17 cellular contexts compared by ENCODE assay signal in the genomic region with DNA sequence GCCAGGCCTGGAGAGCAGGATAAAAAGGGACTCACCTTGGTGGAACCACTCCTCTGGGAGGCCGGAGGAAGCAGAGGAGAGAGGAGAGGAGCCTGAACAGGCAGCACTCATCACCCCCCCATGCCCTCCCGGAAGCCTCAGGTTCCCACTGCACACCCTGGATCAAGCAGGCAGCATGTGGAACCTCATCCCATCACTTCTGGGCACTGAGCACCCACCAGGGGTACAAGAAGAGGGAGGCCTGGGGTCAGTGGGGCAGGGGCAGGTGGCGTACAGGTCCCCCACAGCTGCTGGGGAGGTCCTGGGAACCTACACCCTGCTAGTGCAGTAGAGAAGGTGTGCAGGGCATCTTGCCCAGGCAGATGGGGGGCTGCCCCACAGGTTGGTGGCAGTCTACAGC. TPM values are rescaled to one million over a fixed set of nuclear protein-coding genes. Genes with fewer than 3 reads are reported as not detected.
DNase-seq lines count a peak whose midpoint lies in the region; ATAC-seq, FAIRE-seq and TF ChIP-seq lines count a peak whose summit lies in the region.
"Had no signal": no experiment of that assay in that cellular context is flagged by ENCODE, and none has a peak within 500 bp of the region (broad histone marks: within the 10 kb centered on the region; RNA-seq: fewer than 3 reads in every experiment).

No MANE protein-coding gene starts in this region.

- no peak overlapping the region for H3K18ac ChIP-seq in H1 (ENCODE audit: extremely low read depth, low read length)

- H3K4me3 ChIP-seq in H1 (ENCODE audit: extremely low read depth in 1 of 4, insufficient read depth in 2 of 4, low read depth in 3 of 4, low read length in 4 of 4) (no peak overlapping the region), left ventricle myocardium inferior (no peak overlapping the region)
- H3K4me3 ChIP-seq: BLaER1 treated with 17β-estradiol and CSF1 and Interleukin-3, amounts not matched to agents 10 nM and 100 nM; HAP-1 had no signal

- no peaks in the 10 kb centered on the region for H3K9me3 Mint-ChIP-seq in natural killer cell
- no peaks in the 10 kb centered on the region for H3K9me3 Mint-ChIP-seq in natural killer cell treated with Interleukin-12 subunit alpha and Interleukin-12 subunit beta and Interleukin-15 and Interleukin-18, amount 100 ng/mL, for 72 hours
- H3K9me3 Mint-ChIP-seq in stimulated activated effector memory CD8-positive, alpha-beta T cell treated with anti-CD3 and anti-CD28 coated beads, Interleukin-12 subunit alpha, Interleukin-12 subunit beta, amount 100 ng/mL, for 72 hours, result no peaks in the 10 kb centered on the region
- H3K9me3 Mint-ChIP-seq: CD8-positive, alpha-beta T cell; HFFc6 had no signal

- H3K36me3 Mint-ChIP-seq in natural killer cell, result no peaks in the 10 kb centered on the region
- no peaks in the 10 kb centered on the region for H3K36me3 Mint-ChIP-seq in natural killer cell treated with Interleukin-12 subunit alpha and Interleukin-12 subunit beta and Interleukin-15 and Interleukin-18, amount 100 ng/mL, for 72 hours
- no peaks in the 10 kb centered on the region for H3K36me3 Mint-ChIP-seq in stimulated activated effector memory CD8-positive, alpha-beta T cell treated with anti-CD3 and anti-CD28 coated beads, Interleukin-12 subunit alpha, Interleukin-12 subunit beta, amount 100 ng/mL, for 72 hours
- H3K36me3 Mint-ChIP-seq: CD8-positive, alpha-beta T cell had no signal

- no peak overlapping the region for H2BK120ac ChIP-seq in H1 (replicated peaks; ENCODE audit: low read depth, low read length)

- no peak overlapping the region for H3K4me2 ChIP-seq in H1 (ENCODE audit: insufficient read depth in 1 of 2, low read depth in 2 of 2, low read length in 2 of 2)

- no peak for TF ChIP-seq EP300 in H1 (IDR thresholded peaks at IDR 0.05; ENCODE audit: borderline replicate concordance in 1 of 2, low read depth in 2 of 2, low read length in 2 of 2)

- TF ChIP-seq RAD21 in H1 (IDR thresholded peaks at IDR 0.05 in 1 of 2, conservative IDR thresholded peaks at IDR 0.05 in 1 of 2; ENCODE audit: low read depth in 2 of 2, low read length in 2 of 2), result no peak

- H3K79me1 ChIP-seq in H1 (ENCODE audit: low read depth, low read length), result no peaks in the 10 kb centered on the region

- H3K27me3 Mint-ChIP-seq in natural killer cell (ENCODE audit: low read depth in 2 of 2), result no peaks in the 10 kb centered on the region
- H3K27me3 Mint-ChIP-seq in natural killer cell treated with Interleukin-12 subunit alpha and Interleukin-12 subunit beta and Interleukin-15 and Interleukin-18, amount 100 ng/mL, for 72 hours, result no peaks in the 10 kb centered on the region

- H3K27ac ChIP-seq in H1 (ENCODE audit: low read depth, low read length) (peak overlapping the region; percentile 48; the same call in 1 of the 2 replicates), left ventricle myocardium inferior (replicated peaks) (no peak overlapping the region)

- no peak overlapping the region for H2BK20ac ChIP-seq in H1 (ENCODE audit: low read length)

- no peak overlapping the region for H4K91ac ChIP-seq in H1 (replicated peaks; ENCODE audit: insufficient read length, low read length)

- H3K56ac ChIP-seq in H1 (replicated peaks; ENCODE audit: insufficient read length, low read depth, low read length), result no peak overlapping the region

- no peaks in the 10 kb centered on the region for H3K79me2 ChIP-seq in H1 (ENCODE audit: control insufficient read depth in 1 of 2, insufficient read depth in 2 of 2, low read length in 2 of 2)

- no peak overlapping the region; the same call in 1 of the 2 replicates for H2BK15ac ChIP-seq in H1 (ENCODE audit: low read length)

- no peaks in the 10 kb centered on the region; the same call in 1 of the 2 replicates for H3K23me2 ChIP-seq in H1 (ENCODE audit: low read depth, low read length)

- no peak overlapping the region for H2AFZ ChIP-seq in H1 (ENCODE audit: low read length)

- ATAC-seq in natural killer cell (no peak), HG03280 (IDR thresholded peaks at IDR 0.05; ENCODE audit: unreplicated experiment) (no peak)
- no peak for ATAC-seq in natural killer cell treated with Interleukin-12 subunit alpha and Interleukin-12 subunit beta and Interleukin-15 and Interleukin-18, amount 100 ng/mL, for 72 hours
- ATAC-seq in stimulated activated effector memory CD8-positive, alpha-beta T cell treated with anti-CD3 and anti-CD28 coated beads, Interleukin-12 subunit alpha, Interleukin-12 subunit beta, amount 100 ng/mL, for 72 hours, result no peak
- ATAC-seq: CD8-positive, alpha-beta T cell had no signal

- H3K27me3 ChIP-seq in H1 (replicated peaks in 1 of 4; ENCODE audit: control insufficient read depth in 3 of 4, extremely low read depth in 1 of 4, insufficient read depth in 3 of 4, low read length in 3 of 4), result no peaks in the 10 kb centered on the region
- H3K27me3 ChIP-seq in left ventricle myocardium inferior (ENCODE audit: low read depth), result no peaks in the 10 kb centered on the region
- H3K27me3 ChIP-seq: BLaER1 treated with 17β-estradiol and CSF1 and Interleukin-3, amounts not matched to agents 10 nM and 100 nM had no signal

- no peak overlapping the region for H3K4me3 Mint-ChIP-seq in natural killer cell
- H3K4me3 Mint-ChIP-seq in natural killer cell treated with Interleukin-12 subunit alpha and Interleukin-12 subunit beta and Interleukin-15 and Interleukin-18, amount 100 ng/mL, for 72 hours, result no peak overlapping the region
- H3K4me3 Mint-ChIP-seq in stimulated activated effector memory CD8-positive, alpha-beta T cell treated with anti-CD3 and anti-CD28 coated beads, Interleukin-12 subunit alpha, Interleukin-12 subunit beta, amount 100 ng/mL, for 72 hours, result no peak overlapping the region
- H3K4me3 Mint-ChIP-seq: CD8-positive, alpha-beta T cell; HFFc6 had no signal

- H2BK5ac ChIP-seq in H1 (ENCODE audit: low read depth, low read length), result no peak overlapping the region

- peak overlapping the region; percentile 91 to 92 for H3K27ac Mint-ChIP-seq in natural killer cell
- peak overlapping the region in 1 of 2 donors; percentile 11 for H3K27ac Mint-ChIP-seq in natural killer cell treated with Interleukin-12 subunit alpha and Interleukin-12 subunit beta and Interleukin-15 and Interleukin-18, amount 100 ng/mL, for 72 hours
- peak overlapping the region; percentile 82 for H3K27ac Mint-ChIP-seq in stimulated activated effector memory CD8-positive, alpha-beta T cell treated with anti-CD3 and anti-CD28 coated beads, Interleukin-12 subunit alpha, Interleukin-12 subunit beta, amount 100 ng/mL, for 72 hours
- H3K27ac Mint-ChIP-seq: CD8-positive, alpha-beta T cell; HFFc6 had no signal

- H3K36me3 ChIP-seq in H1 (ENCODE audit: control insufficient read depth in 2 of 4, insufficient read depth in 4 of 4, low read length in 3 of 4) (peaks cover 7 to 50% (median 19%) of the 10 kb centered on the region in 4 experiments; a peak in 7 of 8 replicates), left ventricle myocardium inferior (peaks cover 72% of the 10 kb centered on the region)

- TF ChIP-seq CTCF in natural killer cell (IDR thresholded peaks at IDR 0.05), result no peak
- TF ChIP-seq CTCF in H1 (IDR thresholded peaks at IDR 0.05; ENCODE audit: control extremely low read depth in 1 of 3, insufficient read depth in 1 of 3, low read depth in 1 of 3, low read length in 3 of 3), result no peak
- no peak for TF ChIP-seq CTCF in left ventricle myocardium inferior (IDR thresholded peaks at IDR 0.05; ENCODE audit: borderline replicate concordance)

- TF ChIP-seq POLR2A in H1 (IDR thresholded peaks at IDR 0.05; ENCODE audit: control extremely low read depth in 1 of 2, low read depth in 2 of 2, low read length in 2 of 2), result no peak

- no peak overlapping the region for H2AK5ac ChIP-seq in H1 (ENCODE audit: low read depth, low read length)

- H4K20me1 ChIP-seq in H1 (replicated peaks in 1 of 2; ENCODE audit: control insufficient read depth in 1 of 2, insufficient read depth in 2 of 2, low read length in 2 of 2), result peaks cover 8 to 21% of the 10 kb centered on the region in 2 experiments

- POLR2A ChIA-PET in H1 (lab: Charles Lee; ENCODE audit: partially characterized antibody), result interaction anchor here (1.5 kb wide), 1 partner anchor 10 kb away, joined by 5 read pairs; no protein-coding TSS in a partner anchor

- no peak overlapping the region for H3K14ac ChIP-seq in H1 (ENCODE audit: insufficient read length)

- H4K8ac ChIP-seq in H1 (ENCODE audit: extremely low read depth, insufficient read depth, low read length), result no peak overlapping the region; the same call in 1 of the 2 replicates

- no peak overlapping the region for H3K4ac ChIP-seq in H1 (replicated peaks; ENCODE audit: insufficient read length, low read depth, low read length)

- WGBS in H1 (ENCODE audit: extremely low coverage in 1 of 2, insufficient coverage in 1 of 2, insufficient read length in 1 of 2, insufficient replicate concordance in 2 of 2, low coverage in 1 of 2, low lambda C conversion rate in 2 of 2, missing lambda C conversion rate in 1 of 2), 2 experiments, result 88% methylated on average over 1 of the region's 3 CpGs; no CpG with 5 or more reads in 1 of the 2 experiments

- CTCF ChIA-PET in H1 (lab: Charles Lee; ENCODE audit: partially characterized antibody), result interaction anchor here (0.7 to 2.2 kb wide), 4 partner anchors 10 to 51 kb away, joined by 3 to 6 read pairs (median 4); no protein-coding TSS in a partner anchor

- H3K4me1 ChIP-seq in H1 (replicated peaks in 1 of 4; ENCODE audit: control insufficient read depth in 3 of 4, insufficient read depth in 4 of 4, low read length in 3 of 4), result peaks cover 3 to 15% (median 13%) of the 10 kb centered on the region in 4 experiments; a peak in 6 of 7 replicates
- peaks cover 23% of the 10 kb centered on the region for H3K4me1 ChIP-seq in left ventricle myocardium inferior
- H3K4me1 ChIP-seq: HAP-1 had no signal

- H3K9me3 ChIP-seq in H1 (ENCODE audit: insufficient read depth in 2 of 2, low read depth in 1 of 2, low read length in 1 of 2) (no peaks in the 10 kb centered on the region), left ventricle myocardium inferior (replicated peaks) (no peaks in the 10 kb centered on the region)
- H3K9me3 ChIP-seq: BLaER1 treated with 17β-estradiol and CSF1 and Interleukin-3, amounts not matched to agents 10 nM and 100 nM; HAP-1 had no signal

- FAIRE-seq in H1 (lab: Jason Lieb, UNC), result no peak
- FAIRE-seq: GM12891, GM19239 had no signal

- H4K5ac ChIP-seq in H1 (ENCODE audit: insufficient read length, low read depth, low read length), result no peak overlapping the region

- peaks cover 26 to 39% of the 10 kb centered on the region in 2 donors for H3K4me1 Mint-ChIP-seq in natural killer cell
- peaks cover 16 to 26% of the 10 kb centered on the region in 2 donors for H3K4me1 Mint-ChIP-seq in natural killer cell treated with Interleukin-12 subunit alpha and Interleukin-12 subunit beta and Interleukin-15 and Interleukin-18, amount 100 ng/mL, for 72 hours (ENCODE audit: low read depth in 2 of 2)
- H3K4me1 Mint-ChIP-seq in stimulated activated effector memory CD8-positive, alpha-beta T cell treated with anti-CD3 and anti-CD28 coated beads, Interleukin-12 subunit alpha, Interleukin-12 subunit beta, amount 100 ng/mL, for 72 hours, result peaks cover 18% of the 10 kb centered on the region

- H3K9ac ChIP-seq in H1 (replicated peaks in 1 of 4; ENCODE audit: extremely low read depth in 1 of 4, low read depth in 3 of 4, low read length in 3 of 4), result no peak overlapping the region

- DNase-seq in natural killer cell (no peak), H1 (ENCODE audit: low read depth in 1 of 2, low spot score in 2 of 2) (no peak), left ventricle myocardium inferior (no peak), GF-D8 (lab: John Stamatoyannopoulos, UW) (no peak)
- no peak for DNase-seq in natural killer cell treated with Interleukin-12 subunit alpha and Interleukin-12 subunit beta and Interleukin-15 and Interleukin-18, amount 100 ng/mL, for 72 hours (ENCODE audit: low spot score)
- no peak for DNase-seq in stimulated activated effector memory CD8-positive, alpha-beta T cell treated with anti-CD3 and anti-CD28 coated beads, Interleukin-12 subunit alpha, Interleukin-12 subunit beta, amount 100 ng/mL, for 72 hours (ENCODE audit: low spot score in 2 of 2)
- DNase-seq: 8988T; Calu3; CD8-positive, alpha-beta T cell; DND-41; EL; HFFc6 had no signal

- no peak overlapping the region for H2BK12ac ChIP-seq in H1 (ENCODE audit: low read depth, low read length)

- no peak overlapping the region for H3K23ac ChIP-seq in H1 (ENCODE audit: insufficient read length)

- intact Hi-C loops in natural killer cell (cut with micrococcal nuclease), result no loop called here
- intact Hi-C loops in left ventricle myocardium inferior (cut with micrococcal nuclease), result no loop called here

RNA-seq across cellular contexts. Expression of a gene that starts 35.1 kb away (rescaled TPM):
- total RNA-seq in natural killer cell, result 10 to 100 TPM; 23.5 to 37.3 (median 24.4) TPM
- 10 to 100 TPM; 29.9 to 34.3 TPM for total RNA-seq in natural killer cell treated with Interleukin-12 subunit alpha and Interleukin-12 subunit beta and Interleukin-15 and Interleukin-18, amount 100 ng/mL, for 72 hours
- total RNA-seq in H1 (2021; fragmentation: NEBNext Ultra II Directional; extraction: Animal tissue kit (Norgen Biotek cat#: 25700)), result 14.2 and 14.8 TPM in 2 replicates
- polyA plus RNA-seq in H1 (2011; rRNA removed), result 21.9 and 25.0 TPM in 2 replicates
- 20.2 TPM for polyA plus RNA-seq in H1 (2011; cell fraction: cytosol; rRNA removed)
- 38.2 TPM for polyA plus RNA-seq in H1 (2011; cell fraction: nucleus; rRNA removed)
- 11.3 to 14.7 TPM (median 13.7 TPM) in 4 replicates for polyA plus RNA-seq in H1 (2012, experiment 1 of 2)
- polyA plus RNA-seq in H1 (2012, experiment 2 of 2), result 16.5 TPM
- polyA plus RNA-seq in H1 (2013, experiment 1 of 2), result 8.1 TPM
- polyA plus RNA-seq in H1 (2013, experiment 2 of 2), result 9.0 TPM
- 6.3 and 8.1 TPM in 2 replicates for polyA minus RNA-seq in H1 (2011; rRNA and poly(A)+ RNA removed)
- 6.8 TPM for polyA minus RNA-seq in H1 (2011; cell fraction: cytosol; rRNA and poly(A)+ RNA removed)
- polyA minus RNA-seq in H1 (2011; cell fraction: nucleus; rRNA and poly(A)+ RNA removed), result 13.8 TPM
- total RNA-seq in left ventricle myocardium inferior, result 35.2 TPM

RNA-seq across cellular contexts. Expression of a gene that starts 35.1 kb away (rescaled TPM):
- total RNA-seq in natural killer cell (10 to 100 TPM; 37.5 to 56.2 (median 38.2) TPM), left ventricle myocardium inferior (81.5 TPM)
- 100 to 1,000 TPM; 141 to 223 TPM for total RNA-seq in natural killer cell treated with Interleukin-12 subunit alpha and Interleukin-12 subunit beta and Interleukin-15 and Interleukin-18, amount 100 ng/mL, for 72 hours
- total RNA-seq in H1 (2021; fragmentation: NEBNext Ultra II Directional; extraction: Animal tissue kit (Norgen Biotek cat#: 25700)), result 15.2 and 16.6 TPM in 2 replicates
- polyA plus RNA-seq in H1 (2011; rRNA removed), result 33.7 and 45.0 TPM in 2 replicates
- polyA plus RNA-seq in H1 (2011; cell fraction: cytosol; rRNA removed), result 30.8 TPM
- polyA plus RNA-seq in H1 (2011; cell fraction: nucleus; rRNA removed), result 39.7 TPM
- 21.8 to 30.3 TPM (median 29.0 TPM) in 4 replicates for polyA plus RNA-seq in H1 (2012, experiment 1 of 2)
- polyA plus RNA-seq in H1 (2012, experiment 2 of 2), result 26.2 TPM
- polyA plus RNA-seq in H1 (2013, experiment 1 of 2), result 12.0 TPM
- 10.6 TPM for polyA plus RNA-seq in H1 (2013, experiment 2 of 2)
- 9.1 and 11.6 TPM in 2 replicates for polyA minus RNA-seq in H1 (2011; rRNA and poly(A)+ RNA removed)
- polyA minus RNA-seq in H1 (2011; cell fraction: cytosol; rRNA and poly(A)+ RNA removed), result 25.5 TPM
- 7.3 TPM for polyA minus RNA-seq in H1 (2011; cell fraction: nucleus; rRNA and poly(A)+ RNA removed)

RNA-seq across cellular contexts. Expression of a gene that starts 40.0 kb away (rescaled TPM):
- 10 to 100 TPM; 37.8 to 62.0 (median 38.7) TPM for total RNA-seq in natural killer cell
- 1 to 10 TPM; 3.7 to 3.8 TPM for total RNA-seq in natural killer cell treated with Interleukin-12 subunit alpha and Interleukin-12 subunit beta and Interleukin-15 and Interleukin-18, amount 100 ng/mL, for 72 hours
- 43.2 and 49.6 TPM in 2 replicates for total RNA-seq in H1 (2021; fragmentation: NEBNext Ultra II Directional; extraction: Animal tissue kit (Norgen Biotek cat#: 25700))
- 31.0 and 68.3 TPM in 2 replicates for polyA plus RNA-seq in H1 (2011; rRNA removed)
- polyA plus RNA-seq in H1 (2011; cell fraction: cytosol; rRNA removed), result 68.4 TPM
- 444 TPM for polyA plus RNA-seq in H1 (2011; cell fraction: nucleus; rRNA removed)
- polyA plus RNA-seq in H1 (2012, experiment 1 of 2), result 37.9 to 61.7 TPM (median 55.2 TPM) in 4 replicates
- 25.1 TPM for polyA plus RNA-seq in H1 (2012, experiment 2 of 2)
- 23.2 TPM for polyA plus RNA-seq in H1 (2013, experiment 1 of 2)
- polyA plus RNA-seq in H1 (2013, experiment 2 of 2), result 21.9 TPM
- polyA minus RNA-seq in H1 (2011; rRNA and poly(A)+ RNA removed), result 18.4 and 21.2 TPM in 2 replicates
- 28.8 TPM for polyA minus RNA-seq in H1 (2011; cell fraction: cytosol; rRNA and poly(A)+ RNA removed)
- 88.4 TPM for polyA minus RNA-seq in H1 (2011; cell fraction: nucleus; rRNA and poly(A)+ RNA removed)
- total RNA-seq in left ventricle myocardium inferior, result 25.4 TPM

RNA-seq across cellular contexts. Expression of a gene that starts 44.2 kb away (rescaled TPM):
- total RNA-seq in natural killer cell (10 to 100 TPM; 33.3 to 53.0 (median 46.2) TPM), left ventricle myocardium inferior (71.7 TPM)
- total RNA-seq in natural killer cell treated with Interleukin-12 subunit alpha and Interleukin-12 subunit beta and Interleukin-15 and Interleukin-18, amount 100 ng/mL, for 72 hours, result 10 to 100 TPM; 50.5 to 61.6 TPM
- 10.1 and 13.6 TPM in 2 replicates for total RNA-seq in H1 (2021; fragmentation: NEBNext Ultra II Directional; extraction: Animal tissue kit (Norgen Biotek cat#: 25700))
- 18.2 and 18.4 TPM in 2 replicates for polyA plus RNA-seq in H1 (2011; rRNA removed)
- polyA plus RNA-seq in H1 (2011; cell fraction: cytosol; rRNA removed), result 18.8 TPM
- polyA plus RNA-seq in H1 (2011; cell fraction: nucleus; rRNA removed), result 19.5 TPM
- 7.8 to 13.8 TPM (median 12.6 TPM) in 4 replicates for polyA plus RNA-seq in H1 (2012, experiment 1 of 2)
- 11.7 TPM for polyA plus RNA-seq in H1 (2012, experiment 2 of 2)
- polyA plus RNA-seq in H1 (2013, experiment 1 of 2), result 5.2 TPM
- polyA plus RNA-seq in H1 (2013, experiment 2 of 2), result 5.0 TPM
- polyA minus RNA-seq in H1 (2011; rRNA and poly(A)+ RNA removed), result 32.1 and 36.1 TPM in 2 replicates
- 7.8 TPM for polyA minus RNA-seq in H1 (2011; cell fraction: cytosol; rRNA and poly(A)+ RNA removed)
- polyA minus RNA-seq in H1 (2011; cell fraction: nucleus; rRNA and poly(A)+ RNA removed), result 11.9 TPM
